In genomic region chr13:73741742-73742141, GRCh38 we compare ENCODE assay signal across 13 cellular contexts.
DNase-seq lines count a peak whose midpoint lies in the region; ATAC-seq and TF ChIP-seq lines count a peak whose summit lies in the region.
"Had no signal": no experiment of that assay in that cellular context is flagged by ENCODE, and none has a peak within 500 bp of the region (broad histone marks: within the 10 kb centered on the region; RNA-seq: fewer than 3 reads in every experiment).

No MANE protein-coding gene starts in this region.

- no peaks in the 10 kb centered on the region for H3K36me3 ChIP-seq in CD4-positive, alpha-beta memory T cell (ENCODE audit: insufficient read depth, low read length)
- H3K36me3 ChIP-seq in naive thymus-derived CD4-positive, alpha-beta T cell (ENCODE audit: control insufficient read depth in 2 of 3, insufficient read depth in 3 of 3, low read length in 3 of 3), result no peaks in the 10 kb centered on the region
- H3K36me3 ChIP-seq in aorta (ENCODE audit: control insufficient read depth in 1 of 2, insufficient read depth in 2 of 2, low read length in 1 of 2), result no peaks in the 10 kb centered on the region

- CTCF ChIA-PET in CD4-positive, alpha-beta T cell (lab: Charles Lee), result interaction anchor here (0.8 to 0.9 kb wide), 2 partner anchors 18 to 26 kb away, joined by 3 to 4 read pairs; no protein-coding TSS in a partner anchor
- CTCF ChIA-PET in CD4-positive, alpha-beta memory T cell (lab: Charles Lee; ENCODE audit: partially characterized antibody), result interaction anchor here (0.7 to 1.3 kb wide), 3 partner anchors 9 to 1616 kb away, joined by 3 read pairs; no protein-coding TSS in a partner anchor
- CTCF ChIA-PET in naive thymus-derived CD4-positive, alpha-beta T cell (lab: Charles Lee), result no interaction called here

- ATAC-seq in CD4-positive, alpha-beta T cell (ENCODE audit: poor library complexity), result peak; percentile 21
- no peak for ATAC-seq in activated T-helper 17 cell treated with anti-CD3 and anti-CD28 coated beads, Interleukin-2, amount 50 U/mL, for 72 hours (replicated peaks)
- ATAC-seq in naive thymus-derived CD4-positive, alpha-beta T cell, result no peak
- no peak for ATAC-seq in aorta (ENCODE audit: low FRiP score)

- no peak for TF ChIP-seq CTCF in CD4-positive, alpha-beta T cell (IDR thresholded peaks at IDR 0.05)

- H3K9me3 Mint-ChIP-seq in CD4-positive, alpha-beta T cell, result no peaks in the 10 kb centered on the region
- H3K9me3 Mint-ChIP-seq in CD4-positive, alpha-beta memory T cell, result no peaks in the 10 kb centered on the region
- H3K9me3 Mint-ChIP-seq in activated T-helper 17 cell treated with anti-CD3 and anti-CD28 coated beads, Interleukin-2, amount 50 U/mL, for 72 hours, result no peaks in the 10 kb centered on the region
- no peaks in the 10 kb centered on the region for H3K9me3 Mint-ChIP-seq in naive thymus-derived CD4-positive, alpha-beta T cell

- H3K36me3 Mint-ChIP-seq in CD4-positive, alpha-beta T cell (ENCODE audit: low read depth), result peaks cover 35% of the 10 kb centered on the region
- peaks cover 10 to 22% of the 10 kb centered on the region in 2 donors for H3K36me3 Mint-ChIP-seq in CD4-positive, alpha-beta memory T cell
- H3K36me3 Mint-ChIP-seq in activated T-helper 17 cell treated with anti-CD3 and anti-CD28 coated beads, Interleukin-2, amount 50 U/mL, for 72 hours (ENCODE audit: low read depth), result no peaks in the 10 kb centered on the region
- H3K36me3 Mint-ChIP-seq in naive thymus-derived CD4-positive, alpha-beta T cell, result peaks cover 3 to 14% (median 7%) of the 10 kb centered on the region in 5 donors

- H3K4me1 Mint-ChIP-seq in CD4-positive, alpha-beta T cell (ENCODE audit: low read depth), result peaks cover 58% of the 10 kb centered on the region
- H3K4me1 Mint-ChIP-seq in CD4-positive, alpha-beta memory T cell, result peaks cover 27 to 55% (median 43%) of the 10 kb centered on the region in 4 donors
- H3K4me1 Mint-ChIP-seq in activated T-helper 17 cell treated with anti-CD3 and anti-CD28 coated beads, Interleukin-2, amount 50 U/mL, for 72 hours, result peaks cover 13% of the 10 kb centered on the region
- peaks cover 26 to 62% (median 53%) of the 10 kb centered on the region in 7 donors for H3K4me1 Mint-ChIP-seq in naive thymus-derived CD4-positive, alpha-beta T cell

- peak overlapping the region; percentile 74 for H3K27ac Mint-ChIP-seq in CD4-positive, alpha-beta T cell
- H3K27ac Mint-ChIP-seq in CD4-positive, alpha-beta memory T cell, result peak overlapping the region; percentile 1 to 84 (median 36)
- H3K27ac Mint-ChIP-seq in activated T-helper 17 cell treated with anti-CD3 and anti-CD28 coated beads, Interleukin-2, amount 50 U/mL, for 72 hours, result peak overlapping the region; percentile 20
- H3K27ac Mint-ChIP-seq in naive thymus-derived CD4-positive, alpha-beta T cell, result peak overlapping the region in 8 of 9 donors; percentile 25 to 90 (median 76)

- peak overlapping the region; percentile 65 for H3K4me3 Mint-ChIP-seq in CD4-positive, alpha-beta T cell
- H3K4me3 Mint-ChIP-seq in CD4-positive, alpha-beta memory T cell, result peak overlapping the region in 2 of 8 donors; percentile 8 to 30
- no peak overlapping the region for H3K4me3 Mint-ChIP-seq in activated T-helper 17 cell treated with anti-CD3 and anti-CD28 coated beads, Interleukin-2, amount 50 U/mL, for 72 hours
- H3K4me3 Mint-ChIP-seq in naive thymus-derived CD4-positive, alpha-beta T cell, result peak overlapping the region in 9 of 10 donors; percentile 12 to 75 (median 67)

- intact Hi-C loops in CD4-positive, alpha-beta T cell (cut with DNase I, micrococcal nuclease), result no loop called here
- intact Hi-C loops in CD4-positive, alpha-beta memory T cell (cut with micrococcal nuclease), result no loop called here
- intact Hi-C loops in naive thymus-derived CD4-positive, alpha-beta T cell (cut with micrococcal nuclease), result loop anchor here in 1 of 2 donors (2.0 kb wide), 1 partner anchor 19 kb away; no protein-coding TSS in a partner anchor
- intact Hi-C loops in aorta (cut with DNase I), result no loop called here

- H3K4me1 ChIP-seq in CD4-positive, alpha-beta memory T cell (ENCODE audit: insufficient read depth, low read length), result peaks cover 18% of the 10 kb centered on the region
- peaks cover 3 to 24% of the 10 kb centered on the region in 2 donors for H3K4me1 ChIP-seq in naive thymus-derived CD4-positive, alpha-beta T cell (ENCODE audit: control insufficient read depth in 2 of 2, insufficient read depth in 2 of 2, low read length in 2 of 2)
- peaks cover 0 to 3% of the 10 kb centered on the region in 2 donors for H3K4me1 ChIP-seq in aorta (ENCODE audit: control insufficient read depth in 1 of 2, insufficient read depth in 2 of 2, low read length in 2 of 2)

- H3K27me3 ChIP-seq in CD4-positive, alpha-beta T cell (ENCODE audit: control insufficient read depth, insufficient read depth, low read length), result no peaks in the 10 kb centered on the region
- H3K27me3 ChIP-seq in CD4-positive, alpha-beta memory T cell (ENCODE audit: insufficient read depth, low read length), result no peaks in the 10 kb centered on the region
- H3K27me3 ChIP-seq in naive thymus-derived CD4-positive, alpha-beta T cell (ENCODE audit: control insufficient read depth in 2 of 2, insufficient read depth in 2 of 2, low read length in 2 of 2), result no peaks in the 10 kb centered on the region
- no peaks in the 10 kb centered on the region for H3K27me3 ChIP-seq in aorta (ENCODE audit: control insufficient read depth in 1 of 2, insufficient read depth in 2 of 2, low read length in 1 of 2)

- WGBS in aorta, 2 donors, result 62 to 69% methylated on average over 3 of the region's 3 CpGs

- DNase-seq in CD4-positive, alpha-beta T cell, result no peak
- DNase-seq in CD4-positive, alpha-beta memory T cell, result no peak
- no peak for DNase-seq in naive thymus-derived CD4-positive, alpha-beta T cell
- DNase-seq in aorta (no peak), SKM-1 (lab: John Stamatoyannopoulos, UW; ENCODE audit: unreplicated experiment) (no peak), NCI-H1092 treated with DMSO at 0.1 percent for 48 hours (lab: John Stamatoyannopoulos, UW) (no peak)
- DNase-seq: COR-L47, H7, NCI-H1417 treated with DMSO at 0.1 percent for 48 hours, NCI-H2081, NCI-H524 treated with DMSO at 0.1 percent for 48 hours, PC-9 had no signal

- H3K27ac ChIP-seq in CD4-positive, alpha-beta T cell (ENCODE audit: low read depth, low read length), result no peak overlapping the region
- no peak overlapping the region for H3K27ac ChIP-seq in CD4-positive, alpha-beta memory T cell (ENCODE audit: low read depth, low read length)
- H3K27ac ChIP-seq in naive thymus-derived CD4-positive, alpha-beta T cell (ENCODE audit: low read depth, low read length), result no peak overlapping the region
- no peak overlapping the region for H3K27ac ChIP-seq in aorta (ENCODE audit: low read depth in 1 of 2, low read length in 2 of 2)
- H3K27ac ChIP-seq: PC-9 had no signal

- H3K9me3 ChIP-seq in CD4-positive, alpha-beta T cell (ENCODE audit: control insufficient read depth, low read length), result no peaks in the 10 kb centered on the region
- no peaks in the 10 kb centered on the region for H3K9me3 ChIP-seq in CD4-positive, alpha-beta memory T cell (ENCODE audit: control insufficient read depth in 1 of 2, low read length in 2 of 2)
- no peaks in the 10 kb centered on the region for H3K9me3 ChIP-seq in naive thymus-derived CD4-positive, alpha-beta T cell (ENCODE audit: control insufficient read depth in 2 of 3, low read length in 3 of 3)
- no peaks in the 10 kb centered on the region for H3K9me3 ChIP-seq in aorta (ENCODE audit: control insufficient read depth, low read length)

- POLR2A ChIA-PET in CD4-positive, alpha-beta T cell (lab: Charles Lee), result interaction anchor here (0.6 to 1.3 kb wide), 3 partner anchors 14 to 411 kb away, joined by 3 to 9 read pairs (median 4); no protein-coding TSS in a partner anchor
- POLR2A ChIA-PET in CD4-positive, alpha-beta memory T cell (lab: Charles Lee; ENCODE audit: partially characterized antibody), result no interaction called here
- POLR2A ChIA-PET in naive thymus-derived CD4-positive, alpha-beta T cell (lab: Charles Lee), result interaction anchor here (0.6 to 1.4 kb wide), 3 partner anchors 24 to 399 kb away, joined by 3 to 4 read pairs (median 3); no protein-coding TSS in a partner anchor

- no peaks in the 10 kb centered on the region for H3K27me3 Mint-ChIP-seq in CD4-positive, alpha-beta T cell
- no peaks in the 10 kb centered on the region for H3K27me3 Mint-ChIP-seq in CD4-positive, alpha-beta memory T cell
- no peaks in the 10 kb centered on the region for H3K27me3 Mint-ChIP-seq in activated T-helper 17 cell treated with anti-CD3 and anti-CD28 coated beads, Interleukin-2, amount 50 U/mL, for 72 hours
- no peaks in the 10 kb centered on the region for H3K27me3 Mint-ChIP-seq in naive thymus-derived CD4-positive, alpha-beta T cell

- no peak overlapping the region for H3K4me3 ChIP-seq in CD4-positive, alpha-beta memory T cell (ENCODE audit: low read length in 2 of 2)
- no peak overlapping the region for H3K4me3 ChIP-seq in naive thymus-derived CD4-positive, alpha-beta T cell (ENCODE audit: low read length)
- no peak overlapping the region for H3K4me3 ChIP-seq in aorta (ENCODE audit: low read length in 2 of 2)
- H3K4me3 ChIP-seq: PC-9 had no signal

Comparison
In these comparisons a context has a peak if more than half of its experiments do, and no peak if none do; other contexts are left out.
1. H3K27ac Mint-ChIP-seq: peak in every context shown above with its lines; median percentile 76 in naive thymus-derived CD4-positive, alpha-beta T cell; 74 in CD4-positive, alpha-beta T cell; 36 in CD4-positive, alpha-beta memory T cell; 20 in activated T-helper 17 cell treated with anti-CD3 and anti-CD28 coated beads, Interleukin-2, amount 50 U/mL, for 72 hours.